1 cellular context compared by ENCODE assay signal in genomic region chr17:43170766-43171681, GRCh38.
A peak's percentile ranks its signal among the peaks of the same experiment; 100 is the strongest.
TF ChIP-seq lines count a peak whose summit lies in the region.

Gene NBR1, plus strand, starts transcription at chr17:43171214. Its CDS starts 4,586 bp downstream, at chr17:43175800.

TF ChIP-seq in A549, 52 proteins besides CTCF, POLR2A, EP300 and RAD21 (continued from another document):
- TF ChIP-seq PBX3 (IDR thresholded peaks at IDR 0.05): peak; percentile 97
